ENCODE assay signal across 17 cellular contexts in the genomic region with DNA sequence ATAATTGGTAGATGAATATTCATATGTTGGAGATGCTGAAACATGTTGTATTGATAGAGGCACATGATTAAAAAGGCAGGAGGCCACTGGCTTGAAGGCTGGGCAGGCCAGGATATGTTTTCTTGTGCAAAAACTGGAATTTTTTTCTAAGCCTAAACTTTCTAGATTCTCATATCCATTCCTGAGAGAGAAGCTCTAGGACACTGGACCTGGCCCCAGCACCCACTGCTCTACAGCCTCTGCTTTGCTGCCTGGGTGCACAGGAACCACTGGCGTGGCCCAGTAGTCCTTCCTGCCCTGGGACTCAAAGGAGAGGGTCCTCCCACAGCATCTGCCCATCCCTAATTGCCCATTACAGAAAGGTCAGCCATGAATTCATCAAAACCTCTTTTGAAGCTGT. TPM values are rescaled to one million over a fixed set of nuclear protein-coding genes. Genes with fewer than 3 reads are reported as not detected.
DNase-seq lines count a peak whose midpoint lies in the region; ATAC-seq and TF ChIP-seq lines count a peak whose summit lies in the region.
"Had no signal": no experiment of that assay in that cellular context is flagged by ENCODE, and none has a peak within 500 bp of the region (broad histone marks: within the 10 kb centered on the region; RNA-seq: fewer than 3 reads in every experiment).

No MANE protein-coding gene starts in this region.

- intact Hi-C loops in left ventricle myocardium superior (cut with micrococcal nuclease), result no loop called here

- no peaks in the 10 kb centered on the region for H3K27me3 Mint-ChIP-seq in endodermal cell (ENCODE audit: insufficient read depth)
- H3K27me3 Mint-ChIP-seq in neural progenitor cell (ENCODE audit: insufficient read depth, low read depth), result peaks cover 3% of the 10 kb centered on the region

- ATAC-seq in GM18909 (IDR thresholded peaks at IDR 0.05; ENCODE audit: poor library complexity, unreplicated experiment) (no peak), left ventricle myocardium superior (no peak)
- ATAC-seq: GM12878, Panc1 had no signal

- H3K79me2 ChIP-seq in neural progenitor cell (ENCODE audit: low read depth), result no peaks in the 10 kb centered on the region

- H3K27ac ChIP-seq in endodermal cell (ENCODE audit: low read depth, low read length), result peak overlapping the region; percentile 97
- no peak overlapping the region for H3K27ac ChIP-seq in neural progenitor cell
- H3K27ac ChIP-seq: C4-2B, KMS-11 had no signal

- H3K4me3 ChIP-seq in endodermal cell (ENCODE audit: low read length) (no peak overlapping the region), neural progenitor cell (no peak overlapping the region)
- H3K4me3 ChIP-seq: GM12878 had no signal

- H3K9ac ChIP-seq in endodermal cell (ENCODE audit: extremely low read depth, low read length, poor library complexity, severe bottlenecking) (no peak overlapping the region), neural progenitor cell (no peak overlapping the region)
- H3K9ac ChIP-seq: KMS-11 had no signal

- TF ChIP-seq CTCF in endodermal cell (conservative IDR thresholded peaks at IDR 0.05), result no peak
- no peak for TF ChIP-seq CTCF in neural progenitor cell (IDR thresholded peaks at IDR 0.05)

- 83% methylated on average over 1 of the region's 1 CpG; no CpG with 5 or more reads in 1 of the 2 experiments for WGBS in endodermal cell (ENCODE audit: insufficient coverage in 1 of 2, insufficient read length in 1 of 2), 2 experiments

- H3K4me1 Mint-ChIP-seq in endodermal cell, result peaks cover 6% of the 10 kb centered on the region
- peaks cover 38% of the 10 kb centered on the region for H3K4me1 Mint-ChIP-seq in neural progenitor cell

- H3K4me3 Mint-ChIP-seq in endodermal cell, result no peak overlapping the region
- peak overlapping the region; percentile 60 for H3K4me3 Mint-ChIP-seq in neural progenitor cell

- H3F3A ChIP-seq in neural progenitor cell (ENCODE audit: low read depth), result peaks cover 11% of the 10 kb centered on the region

- no peaks in the 10 kb centered on the region for H3K27me3 ChIP-seq in endodermal cell (ENCODE audit: control insufficient read depth, insufficient read depth, low read length, poor library complexity, severe bottlenecking)
- H3K27me3 ChIP-seq in neural progenitor cell, result no peaks in the 10 kb centered on the region

- H3K9me3 Mint-ChIP-seq in endodermal cell, result peaks cover 4% of the 10 kb centered on the region
- peaks cover 17% of the 10 kb centered on the region for H3K9me3 Mint-ChIP-seq in neural progenitor cell

- no peak overlapping the region for H3K27ac Mint-ChIP-seq in endodermal cell
- H3K27ac Mint-ChIP-seq in neural progenitor cell, result peak overlapping the region; percentile 99

- peak overlapping the region; percentile 21 for H3K4me2 ChIP-seq in neural progenitor cell
- H3K4me2 ChIP-seq: KMS-11 had no signal

- H3K36me3 ChIP-seq in endodermal cell (ENCODE audit: control insufficient read depth, insufficient read depth, low read length) (no peaks in the 10 kb centered on the region), neural progenitor cell (no peaks in the 10 kb centered on the region)

- H3K9me3 ChIP-seq in endodermal cell (ENCODE audit: control insufficient read depth, low read length), result no peaks in the 10 kb centered on the region
- no peaks in the 10 kb centered on the region for H3K9me3 ChIP-seq in neural progenitor cell (ENCODE audit: low read depth)
- H3K9me3 ChIP-seq: Caco-2 had no signal

- H3K36me3 Mint-ChIP-seq in endodermal cell (ENCODE audit: low read depth) (peaks cover 2% of the 10 kb centered on the region), neural progenitor cell (peaks cover 10% of the 10 kb centered on the region)

- peak overlapping the region; percentile 68 for H2AFZ ChIP-seq in neural progenitor cell (replicated peaks)

- DNase-seq in activated effector memory CD4-positive, alpha-beta T cell treated with anti-CD3 and anti-CD28 coated beads, Interleukin-2, amount 50 U/mL, for 16 hours, result peak; percentile 22
- no peak for DNase-seq in activated effector memory CD4-positive, alpha-beta T cell treated with Interleukin-2 at 50 U/mL for 16 hours
- DNase-seq in endodermal cell, result no peak
- no peak for DNase-seq in neural progenitor cell (ENCODE audit: low spot score)
- no peak for DNase-seq in left ventricle myocardium superior
- DNase-seq in NCI-H2171 treated with DMSO at 0.1 percent for 48 hours (lab: John Stamatoyannopoulos, UW), result no peak
- no peak for DNase-seq in COLO829 (ENCODE audit: low spot score)
- DNase-seq: Caco-2, NCI-H1092, NCI-H1694, NCI-H774, Right ventricle myocardium superior had no signal

- H4K20me1 ChIP-seq in neural progenitor cell (ENCODE audit: low read depth), result no peaks in the 10 kb centered on the region

- H3K4me1 ChIP-seq in endodermal cell (ENCODE audit: control insufficient read depth, insufficient read depth, low read length) (no peaks in the 10 kb centered on the region), neural progenitor cell (peaks cover 11% of the 10 kb centered on the region)
- H3K4me1 ChIP-seq: Caco-2 had no signal

RNA-seq across cellular contexts. Expression of gene APEH, which starts 58.1 kb away (rescaled TPM):
- 100 to 1,000 TPM; 188 to 216 TPM for total RNA-seq in endodermal cell
- 90.5 TPM for polyA plus RNA-seq in endodermal cell (2013, experiment 1 of 2)
- 84.2 TPM for polyA plus RNA-seq in endodermal cell (2013, experiment 2 of 2)
- 132 and 160 TPM in 2 replicates for total RNA-seq in neural progenitor cell (ENCODE audit: low replicate concordance)
- total RNA-seq in left ventricle myocardium superior, result 113 TPM
